8 cellular contexts compared by ENCODE assay signal in genomic region chr16:71358464-71359031, GRCh38. TPM values are rescaled to one million over a fixed set of nuclear protein-coding genes. Genes with fewer than 3 reads are reported as not detected.
A peak's percentile ranks its signal among the peaks of the same experiment; 100 is the strongest.
DNase-seq lines count a peak whose midpoint lies in the region; ATAC-seq and TF ChIP-seq lines count a peak whose summit lies in the region.

Gene CALB2, plus strand, starts transcription at chr16:71358723. Its CDS starts 70 bp downstream, at chr16:71358793.

- H3K36me3 Mint-ChIP-seq in naive thymus-derived CD4-positive, alpha-beta T cell: no peaks in the 10 kb centered on the region
- H3K36me3 Mint-ChIP-seq in stimulated activated memory B cell treated with anti-CD40 and anti-IgM and Interleukin-4, amounts not matched to agents 10 μg/mL and 1 μg/mL and 100 μg/mL, for 72 hours: no peaks in the 10 kb centered on the region

- H3K9me3 ChIP-seq in AG04450 (ENCODE audit: control insufficient read depth, insufficient read depth, low read length): no peaks in the 10 kb centered on the region
- H3K9me3 ChIP-seq in naive thymus-derived CD4-positive, alpha-beta T cell (ENCODE audit: control insufficient read depth in 2 of 3, low read length in 3 of 3): no peaks in the 10 kb centered on the region

- no peaks in the 10 kb centered on the region for H3K4me1 ChIP-seq in naive thymus-derived CD4-positive, alpha-beta T cell (ENCODE audit: control insufficient read depth in 2 of 2, insufficient read depth in 2 of 2, low read length in 2 of 2)

- H3K36me3 ChIP-seq in naive thymus-derived CD4-positive, alpha-beta T cell (ENCODE audit: control insufficient read depth in 2 of 3, insufficient read depth in 3 of 3, low read length in 3 of 3): no peaks in the 10 kb centered on the region

- TF ChIP-seq CTCF in AG04450 (IDR thresholded peaks at IDR 0.05; ENCODE audit: low read depth, low read length): peak; percentile 65

- H3K9me3 Mint-ChIP-seq in naive thymus-derived CD4-positive, alpha-beta T cell: no peaks in the 10 kb centered on the region
- H3K9me3 Mint-ChIP-seq in stimulated activated memory B cell treated with anti-CD40 and anti-IgM and Interleukin-4, amounts not matched to agents 10 μg/mL and 1 μg/mL and 100 μg/mL, for 72 hours: no peaks in the 10 kb centered on the region

- DNase-seq in AG04450 (ENCODE audit: low read depth, low spot score) (no peak), NCI-H69 (lab: John Stamatoyannopoulos, UW) (peak; percentile 72), activated T-cell treated with anti-CD3 and anti-CD28 coated beads for 48 hours (ENCODE audit: low read depth) (peak; percentile 65), erythroblast (lab: John Stamatoyannopoulos, UW) (peak; percentile 64 to 82)
- peak; percentile 15 to 81 (median 59) for DNase-seq in naive thymus-derived CD4-positive, alpha-beta T cell

- ATAC-seq in GM18511 (IDR thresholded peaks at IDR 0.05; ENCODE audit: unreplicated experiment): peak; percentile 92
- ATAC-seq in HG03095 (IDR thresholded peaks at IDR 0.05; ENCODE audit: unreplicated experiment): peak; percentile 77
- peak; percentile 91 for ATAC-seq in naive thymus-derived CD4-positive, alpha-beta T cell
- ATAC-seq in stimulated activated memory B cell treated with anti-CD40 and anti-IgM and Interleukin-4, amounts not matched to agents 10 μg/mL and 1 μg/mL and 100 μg/mL, for 72 hours: peak; percentile 80

- TF ChIP-seq POLR2A in erythroblast (IDR thresholded peaks at IDR 0.05; ENCODE audit: low read length): no peak

- peaks cover 16 to 45% (median 25%) of the 10 kb centered on the region in 5 donors for H3K27me3 Mint-ChIP-seq in naive thymus-derived CD4-positive, alpha-beta T cell
- peaks cover 52% of the 10 kb centered on the region for H3K27me3 Mint-ChIP-seq in stimulated activated memory B cell treated with anti-CD40 and anti-IgM and Interleukin-4, amounts not matched to agents 10 μg/mL and 1 μg/mL and 100 μg/mL, for 72 hours

- CTCF ChIA-PET in AG04450 (lab: Charles Lee): interaction anchor here (0.9 to 1.6 kb wide), 10 partner anchors 9 to 141 kb away, joined by 3 to 6 read pairs (median 4); no protein-coding TSS in a partner anchor
- CTCF ChIA-PET in naive thymus-derived CD4-positive, alpha-beta T cell (lab: Charles Lee): no interaction called here

- no peak within 1 kb of the TSS for H3K27ac ChIP-seq in AG04450 (ENCODE audit: low read depth, low read length)
- no peak within 1 kb of the TSS for H3K27ac ChIP-seq in naive thymus-derived CD4-positive, alpha-beta T cell (ENCODE audit: low read depth, low read length)

- H3K4me3 ChIP-seq in AG04450 (ENCODE audit: low read depth, low read length): peak within 1 kb of the TSS; percentile 50
- H3K4me3 ChIP-seq in naive thymus-derived CD4-positive, alpha-beta T cell (ENCODE audit: low read length): no peak within 1 kb of the TSS

- peak within 1 kb of the TSS in 8 of 10 donors; percentile 14 to 57 (median 46) for H3K4me3 Mint-ChIP-seq in naive thymus-derived CD4-positive, alpha-beta T cell
- H3K4me3 Mint-ChIP-seq in stimulated activated memory B cell treated with anti-CD40 and anti-IgM and Interleukin-4, amounts not matched to agents 10 μg/mL and 1 μg/mL and 100 μg/mL, for 72 hours: no peak within 1 kb of the TSS

- intact Hi-C loops in naive thymus-derived CD4-positive, alpha-beta T cell (cut with micrococcal nuclease): loop anchor here in 1 of 2 donors (5.0 kb wide), 2 partner anchors 141 to 556 kb away; partner anchors contain the start of gene VAC14

- peaks cover 18% of the 10 kb centered on the region for H3K27me3 ChIP-seq in AG04450 (ENCODE audit: control insufficient read depth, insufficient read depth, low read length)
- no peaks in the 10 kb centered on the region for H3K27me3 ChIP-seq in naive thymus-derived CD4-positive, alpha-beta T cell (ENCODE audit: control insufficient read depth in 2 of 2, insufficient read depth in 2 of 2, low read length in 2 of 2)

- H3K27ac Mint-ChIP-seq in naive thymus-derived CD4-positive, alpha-beta T cell: no peak within 1 kb of the TSS
- no peak within 1 kb of the TSS for H3K27ac Mint-ChIP-seq in stimulated activated memory B cell treated with anti-CD40 and anti-IgM and Interleukin-4, amounts not matched to agents 10 μg/mL and 1 μg/mL and 100 μg/mL, for 72 hours

- peaks cover 0 to 4% (median 0%) of the 10 kb centered on the region in 7 donors for H3K4me1 Mint-ChIP-seq in naive thymus-derived CD4-positive, alpha-beta T cell
- peaks cover 6% of the 10 kb centered on the region for H3K4me1 Mint-ChIP-seq in stimulated activated memory B cell treated with anti-CD40 and anti-IgM and Interleukin-4, amounts not matched to agents 10 μg/mL and 1 μg/mL and 100 μg/mL, for 72 hours

- POLR2A ChIA-PET in AG04450 (lab: Yijun Ruan, JAX): interaction anchor here (0.6 to 1.1 kb wide), 2 partner anchors 12 to 450 kb away, joined by 3 to 4 read pairs; partner anchors contain the start of gene AP1G1
- POLR2A ChIA-PET in naive thymus-derived CD4-positive, alpha-beta T cell (lab: Charles Lee): no interaction called here

RNA-seq across cellular contexts. Expression of gene CALB2, which starts in this region (rescaled TPM):
- 2.9 and 3.0 TPM in 2 replicates for polyA plus RNA-seq in AG04450 (2011; rRNA removed)
- polyA minus RNA-seq in AG04450 (2011; rRNA and poly(A)+ RNA removed): 1.1 and 1.3 TPM in 2 replicates
- not detected for total RNA-seq in naive thymus-derived CD4-positive, alpha-beta T cell
- polyA plus RNA-seq in naive thymus-derived CD4-positive, alpha-beta T cell: not detected

Comparison
In these comparisons a context has a peak if more than half of its experiments do, and no peak if none do; other contexts are left out.
1. Peak in DNase-seq and ATAC-seq in naive thymus-derived CD4-positive, alpha-beta T cell; RNA of the gene not detected or under 1 TPM.